In the genomic region with DNA sequence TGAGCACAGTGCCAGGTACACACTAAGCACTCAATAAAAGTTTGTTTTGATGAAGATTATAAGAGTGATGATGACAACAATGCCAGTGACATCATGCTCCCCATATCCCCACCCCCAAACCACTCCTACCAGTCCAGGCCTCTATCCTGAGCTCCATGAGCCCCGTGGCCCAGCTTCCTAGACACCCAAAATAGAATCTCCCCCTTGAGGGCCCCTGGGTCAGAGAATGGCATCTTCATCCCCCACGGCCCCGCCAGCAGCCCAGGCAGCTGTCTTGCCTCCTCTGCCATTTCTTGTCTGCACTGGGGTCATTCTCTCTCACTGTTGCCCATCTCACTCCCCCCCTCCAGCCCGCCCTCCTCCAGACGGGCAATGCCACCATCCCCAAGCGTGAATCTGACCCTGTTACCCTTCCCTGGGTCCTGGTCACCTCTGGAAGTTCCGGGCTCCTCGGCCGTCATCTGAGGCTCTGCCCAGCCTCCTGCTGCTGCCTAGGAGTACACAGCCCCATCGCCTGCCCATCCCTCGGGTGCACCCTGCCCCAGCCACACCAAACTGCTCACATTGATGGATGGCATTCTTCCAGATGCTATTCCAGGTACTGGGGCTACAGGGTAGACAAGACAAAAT, we compare ENCODE assay signal across 27 cellular contexts.
"Had no signal": no experiment of that assay in that cellular context is flagged by ENCODE, and none has a peak within 500 bp of the region (broad histone marks: within the 10 kb centered on the region; RNA-seq: fewer than 3 reads in every experiment).

No MANE protein-coding gene starts in this region.

- H3K4me3 ChIP-seq: breast epithelium, colonic mucosa, esophagus muscularis mucosa, mucosa of descending colon, prostate gland, smooth muscle cell, thoracic aorta, upper lobe of left lung had no signal

- DNase-seq: activated B cell treated with CpG ODN at 0.5 μM for 24 hours; activated CD4-positive, alpha-beta T cell treated with anti-CD3 and anti-CD28 coated beads for 36 hours; activated CD4-positive, alpha-beta T cell treated with anti-CD3 and anti-CD28 coated beads, Interleukin-2, amount 50 U/mL, for 4 hours; activated CD8-positive, alpha-beta memory T cell treated with anti-CD3 and anti-CD28 coated beads for 24 hours; activated CD8-positive, alpha-beta memory T cell treated with anti-CD3 and anti-CD28 coated beads, Interleukin-2, amount 50 U/mL, for 4 hours; activated naive CD4-positive, alpha-beta T cell treated with Interleukin-2 at 50 U/mL for 16 hours; activated naive CD8-positive, alpha-beta T cell treated with anti-CD3 and anti-CD28 coated beads for 36 hours; activated T-cell treated with anti-CD3 and anti-CD28 coated beads, Interleukin-2, amount 50 U/mL, for 24 hours; colonic mucosa; head of caudate nucleus; left colon; mesenchymal stem cell; mucosa of descending colon; naive thymus-derived CD4-positive, alpha-beta T cell; stimulated activated CD4-positive, alpha-beta T cell treated with anti-CD3 and anti-CD28 coated beads, Interleukin-2, amount 100 ng/mL, for 48 hours; stimulated activated CD8-positive, alpha-beta memory T cell treated with anti-CD3 and anti-CD28 coated beads, Interleukin-4, amount 100 ng/mL, for 48 hours; stimulated activated naive CD4-positive, alpha-beta T cell; SW 1271; T-helper 17 cell had no signal

- H3K27ac ChIP-seq: breast epithelium, colonic mucosa, esophagus muscularis mucosa, prostate gland, thoracic aorta, upper lobe of left lung had no signal

- H3K4me1 ChIP-seq: breast epithelium, colonic mucosa, prostate gland had no signal

- H3K27me3 ChIP-seq: breast epithelium, upper lobe of left lung had no signal

- FAIRE-seq: frontal cortex, islet of Langerhans had no signal

- H3K9me3 ChIP-seq: breast epithelium, colonic mucosa, esophagus muscularis mucosa, mucosa of descending colon, prostate gland, thoracic aorta, upper lobe of left lung had no signal

- H3K36me3 ChIP-seq: breast epithelium, colonic mucosa, esophagus muscularis mucosa, prostate gland, thoracic aorta, upper lobe of left lung had no signal
